30 cellular contexts compared by ENCODE assay signal in the genomic region with DNA sequence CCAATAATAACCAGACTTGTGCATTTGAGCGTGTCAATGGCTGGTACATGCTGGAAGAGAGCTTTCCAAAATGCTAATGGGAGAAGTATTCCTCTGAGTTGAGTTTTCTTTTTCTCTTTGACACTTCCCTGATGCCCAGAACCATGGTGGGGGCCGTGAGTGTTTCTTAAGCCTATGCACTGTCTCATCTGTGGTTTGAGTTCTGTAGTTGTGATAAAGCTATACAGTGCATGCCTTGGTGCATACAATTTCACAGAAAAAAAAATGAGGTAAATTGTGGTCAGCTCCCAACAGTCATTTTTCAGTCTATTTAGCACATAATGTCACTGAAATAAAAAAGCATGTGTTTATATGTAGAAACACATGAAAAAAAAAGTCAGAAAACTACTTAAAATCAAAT.
"Had no signal": no experiment of that assay in that cellular context is flagged by ENCODE, and none has a peak within 500 bp of the region (broad histone marks: within the 10 kb centered on the region; RNA-seq: fewer than 3 reads in every experiment).

No MANE protein-coding gene starts in this region.

- H3K4me1 ChIP-seq: left lung, lower lobe of right lung, neural progenitor cell, parathyroid adenoma, psoas muscle, spleen, testis, transverse colon, upper lobe of left lung, vagina had no signal

- H3K27me3 ChIP-seq: left lung, neural progenitor cell, neutrophil, spleen, testis, thyroid gland, transverse colon, upper lobe of left lung, vagina had no signal

- H3K27ac ChIP-seq: left lung, lower lobe of right lung, neural progenitor cell, neutrophil, parathyroid adenoma, psoas muscle, skin epidermis, spleen, testis, thyroid gland, transverse colon, upper lobe of left lung, vagina had no signal

- DNase-seq: hypothalamus; immature natural killer cell; kidney; left colon; left lung; lower lobe of right lung; mammary epithelial cell; mesenchymal stem cell; naive B cell; natural killer cell; nephron progenitor cell; occipital lobe; psoas muscle; right cardiac atrium; spleen; stimulated activated CD4-positive, alpha-beta T cell treated with anti-CD3 and anti-CD28 coated beads, Interleukin-4, amount 100 ng/mL, for 24 hours; stimulated activated naive CD4-positive, alpha-beta T cell treated with Interleukin-2 at 50 U/mL for 16 hours; stimulated activated naive CD8-positive, alpha-beta T cell treated with anti-CD3 and anti-CD28 coated beads, Interleukin-15, amount 100 ng/mL, for 72 hours; substantia nigra; testis; transverse colon; upper lobe of left lung had no signal

- H3K9me3 ChIP-seq: testis, thyroid gland had no signal

- H3K79me2 ChIP-seq: parathyroid adenoma had no signal

- H3K4me3 ChIP-seq: left lung, lower lobe of right lung, neural progenitor cell, psoas muscle, skin epidermis, spleen, testis, thyroid gland, transverse colon, upper lobe of left lung, vagina had no signal

- H3K9ac ChIP-seq: neural progenitor cell, parathyroid adenoma had no signal

- H3K27ac Mint-ChIP-seq: immature natural killer cell; naive B cell; natural killer cell; nephron progenitor cell; neural progenitor cell; stimulated activated memory B cell treated with anti-CD40 and anti-IgM and Interleukin-4, amounts not matched to agents 10 μg/mL and 1 μg/mL and 100 μg/mL, for 72 hours; stimulated activated naive CD8-positive, alpha-beta T cell treated with anti-CD3 and anti-CD28 coated beads, Interleukin-15, amount 100 ng/mL, for 72 hours had no signal

- H2AFZ ChIP-seq: neural progenitor cell, parathyroid adenoma had no signal

- H3K4me3 Mint-ChIP-seq: immature natural killer cell; naive B cell; natural killer cell; nephron progenitor cell; neural progenitor cell; stimulated activated memory B cell treated with anti-CD40 and anti-IgM and Interleukin-4, amounts not matched to agents 10 μg/mL and 1 μg/mL and 100 μg/mL, for 72 hours; stimulated activated naive CD8-positive, alpha-beta T cell treated with anti-CD3 and anti-CD28 coated beads, Interleukin-15, amount 100 ng/mL, for 72 hours had no signal

- H3K4me2 ChIP-seq: neural progenitor cell had no signal

- FAIRE-seq: islet of Langerhans had no signal

- H3K36me3 Mint-ChIP-seq: stimulated activated memory B cell treated with anti-CD40 and anti-IgM and Interleukin-4, amounts not matched to agents 10 μg/mL and 1 μg/mL and 100 μg/mL, for 72 hours had no signal

- H3K4me1 Mint-ChIP-seq: immature natural killer cell; naive B cell; natural killer cell; nephron progenitor cell; neural progenitor cell; stimulated activated memory B cell treated with anti-CD40 and anti-IgM and Interleukin-4, amounts not matched to agents 10 μg/mL and 1 μg/mL and 100 μg/mL, for 72 hours; stimulated activated naive CD8-positive, alpha-beta T cell treated with anti-CD3 and anti-CD28 coated beads, Interleukin-15, amount 100 ng/mL, for 72 hours had no signal

- H3K27me3 Mint-ChIP-seq: naive B cell; stimulated activated memory B cell treated with anti-CD40 and anti-IgM and Interleukin-4, amounts not matched to agents 10 μg/mL and 1 μg/mL and 100 μg/mL, for 72 hours; stimulated activated naive CD8-positive, alpha-beta T cell treated with anti-CD3 and anti-CD28 coated beads, Interleukin-15, amount 100 ng/mL, for 72 hours had no signal

- H3K36me3 ChIP-seq: left lung, lower lobe of right lung, neural progenitor cell, neutrophil, spleen, thyroid gland, transverse colon, upper lobe of left lung, vagina had no signal
